Comparison of ENCODE assay signal across 8 cellular contexts in the genomic region with DNA sequence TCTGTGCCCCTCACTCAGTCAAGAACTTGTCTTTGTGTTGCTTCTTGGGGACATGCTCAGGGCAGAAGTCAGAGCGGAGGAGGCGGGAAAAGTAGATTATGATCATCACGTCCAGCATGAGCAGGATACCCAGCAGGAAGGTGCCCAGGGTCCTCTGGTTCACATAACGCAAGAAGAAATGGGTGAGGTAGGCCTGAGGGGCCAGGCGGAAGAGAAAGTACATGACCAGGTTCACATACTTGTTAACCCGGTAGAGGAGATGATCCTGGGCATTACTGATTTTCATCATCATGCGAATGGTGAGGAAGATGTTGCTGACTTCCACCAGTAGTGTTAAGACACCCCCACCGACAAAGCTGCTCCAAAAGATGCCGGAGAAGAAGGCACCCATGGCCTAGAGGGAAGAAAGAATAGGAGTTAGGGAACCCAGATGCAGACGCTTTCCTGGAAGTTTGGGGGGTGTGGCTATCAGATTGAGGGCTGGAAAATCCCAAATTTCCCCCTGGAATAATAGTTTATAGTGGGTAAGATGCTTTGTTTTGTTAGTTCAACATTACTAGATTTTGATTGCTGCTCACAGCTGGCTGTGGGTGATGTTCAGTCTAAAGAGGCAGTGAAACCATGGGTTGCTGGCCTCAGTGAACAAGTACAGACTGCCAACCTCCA. TPM values are rescaled to one million over a fixed set of nuclear protein-coding genes. Genes with fewer than 3 reads are reported as not detected.
DNase-seq lines count a peak whose midpoint lies in the region; ATAC-seq and TF ChIP-seq lines count a peak whose summit lies in the region.

No MANE protein-coding gene starts in this region.

- ATAC-seq in stimulated activated naive B cell treated with anti-CD40 and anti-IgM and Interleukin-4, amounts not matched to agents 10 μg/mL and 1 μg/mL and 100 μg/mL, for 72 hours (replicated peaks) = no peak

- peak overlapping the region; percentile 83 for H3K4me3 Mint-ChIP-seq in T-helper 1 cell treated with Interleukin-12 subunit alpha and Interleukin-12 subunit beta and Interleukin-4 antibody, amounts not matched to agents 30 μg/mL and 1 μg/mL, for 36 hours
- peak overlapping the region; percentile 98 to 99 for H3K4me3 Mint-ChIP-seq in stimulated activated naive B cell treated with anti-CD40 and anti-IgM and Interleukin-4, amounts not matched to agents 10 μg/mL and 1 μg/mL and 100 μg/mL, for 72 hours

- peak overlapping the region; percentile 67 for H3K4me3 ChIP-seq in epithelial cell of proximal tubule (ENCODE audit: low read depth, low read length)

- peaks cover 53% of the 10 kb centered on the region for H3K4me1 Mint-ChIP-seq in T-helper 1 cell treated with Interleukin-12 subunit alpha and Interleukin-12 subunit beta and Interleukin-4 antibody, amounts not matched to agents 30 μg/mL and 1 μg/mL, for 36 hours (ENCODE audit: low read depth)
- peaks cover 50 to 70% of the 10 kb centered on the region in 2 donors for H3K4me1 Mint-ChIP-seq in stimulated activated naive B cell treated with anti-CD40 and anti-IgM and Interleukin-4, amounts not matched to agents 10 μg/mL and 1 μg/mL and 100 μg/mL, for 72 hours

- in situ Hi-C loops in SK-MEL-5 (cut with HindIII; ENCODE audit: low pct_unique_long_range_greater_than_20kb, low sequenced_read_pairs) = no loop called here

- no peak for TF ChIP-seq CTCF in epithelial cell of proximal tubule (conservative IDR thresholded peaks at IDR 0.05; ENCODE audit: low read depth, low read length)

- no peak for DNase-seq in T-helper 1 cell
- DNase-seq in SK-MEL-5 (ENCODE audit: low read depth, low spot score) = peak; percentile 20
- DNase-seq in epithelial cell of proximal tubule (ENCODE audit: low read depth) = no peak
- peak; percentile 43 for DNase-seq in stimulated activated naive B cell treated with anti-CD40 and anti-IgM and Interleukin-4, amounts not matched to agents 10 μg/mL and 1 μg/mL and 100 μg/mL, for 72 hours
- DNase-seq in HCEC 1CT = no peak
- DNase-seq in activated CD4-positive, CD25-positive, alpha-beta regulatory T cell (lab: John Stamatoyannopoulos, UW) = no peak
- no peak for DNase-seq in retina

- H3K36me3 Mint-ChIP-seq in T-helper 1 cell treated with Interleukin-12 subunit alpha and Interleukin-12 subunit beta and Interleukin-4 antibody, amounts not matched to agents 30 μg/mL and 1 μg/mL, for 36 hours (ENCODE audit: low read depth) = peaks cover 46% of the 10 kb centered on the region
- H3K36me3 Mint-ChIP-seq in stimulated activated naive B cell treated with anti-CD40 and anti-IgM and Interleukin-4, amounts not matched to agents 10 μg/mL and 1 μg/mL and 100 μg/mL, for 72 hours = peaks cover 46 to 67% of the 10 kb centered on the region in 2 donors

- H3K27me3 Mint-ChIP-seq in T-helper 1 cell treated with Interleukin-12 subunit alpha and Interleukin-12 subunit beta and Interleukin-4 antibody, amounts not matched to agents 30 μg/mL and 1 μg/mL, for 36 hours (ENCODE audit: low read depth) = no peaks in the 10 kb centered on the region
- H3K27me3 Mint-ChIP-seq in stimulated activated naive B cell treated with anti-CD40 and anti-IgM and Interleukin-4, amounts not matched to agents 10 μg/mL and 1 μg/mL and 100 μg/mL, for 72 hours = no peaks in the 10 kb centered on the region

- H3K27ac Mint-ChIP-seq in T-helper 1 cell treated with Interleukin-12 subunit alpha and Interleukin-12 subunit beta and Interleukin-4 antibody, amounts not matched to agents 30 μg/mL and 1 μg/mL, for 36 hours = peak overlapping the region; percentile 73
- H3K27ac Mint-ChIP-seq in stimulated activated naive B cell treated with anti-CD40 and anti-IgM and Interleukin-4, amounts not matched to agents 10 μg/mL and 1 μg/mL and 100 μg/mL, for 72 hours = peak overlapping the region; percentile 97

- H3K9me3 Mint-ChIP-seq in T-helper 1 cell treated with Interleukin-12 subunit alpha and Interleukin-12 subunit beta and Interleukin-4 antibody, amounts not matched to agents 30 μg/mL and 1 μg/mL, for 36 hours = no peaks in the 10 kb centered on the region
- H3K9me3 Mint-ChIP-seq in stimulated activated naive B cell treated with anti-CD40 and anti-IgM and Interleukin-4, amounts not matched to agents 10 μg/mL and 1 μg/mL and 100 μg/mL, for 72 hours = peaks cover 0 to 2% of the 10 kb centered on the region in 2 donors

RNA-seq across cellular contexts. Expression of a gene that starts 1.4 kb away (rescaled TPM):
- total RNA-seq in SK-MEL-5 (2014; rRNA removed; shearing (Covaris generic)) = 12.0 and 17.3 TPM in 2 replicates
- polyA plus RNA-seq in SK-MEL-5 (2015; cell fraction: cytosol; rRNA removed) = 29.7 and 35.3 TPM in 2 replicates
- polyA plus RNA-seq in SK-MEL-5 (2015; cell fraction: nucleus; rRNA removed) = 6.2 and 7.6 TPM in 2 replicates
- 14.5 and 14.7 TPM in 2 replicates for total RNA-seq in epithelial cell of proximal tubule

RNA-seq across cellular contexts. Expression of a gene that starts 4.0 kb away (rescaled TPM):
- 1.8 and 2.1 TPM in 2 replicates for total RNA-seq in SK-MEL-5 (2014; rRNA removed; shearing (Covaris generic))
- 2.5 and 3.6 TPM in 2 replicates for polyA plus RNA-seq in SK-MEL-5 (2015; cell fraction: cytosol; rRNA removed)
- polyA plus RNA-seq in SK-MEL-5 (2015; cell fraction: nucleus; rRNA removed) = 13.5 and 18.8 TPM in 2 replicates
- 4.3 and 8.4 TPM in 2 replicates for total RNA-seq in epithelial cell of proximal tubule

RNA-seq across cellular contexts. Expression of a gene that starts 4.8 kb away (rescaled TPM):
- 965 and 1,109 TPM in 2 replicates for total RNA-seq in SK-MEL-5 (2014; rRNA removed; shearing (Covaris generic))
- polyA plus RNA-seq in SK-MEL-5 (2015; cell fraction: cytosol; rRNA removed) = 260 and 377 TPM in 2 replicates
- polyA plus RNA-seq in SK-MEL-5 (2015; cell fraction: nucleus; rRNA removed) = 146 and 154 TPM in 2 replicates
- total RNA-seq in epithelial cell of proximal tubule = 746 and 818 TPM in 2 replicates

RNA-seq across cellular contexts. Expression of a gene that starts 7.0 kb away (rescaled TPM):
- 89.9 and 93.4 TPM in 2 replicates for total RNA-seq in SK-MEL-5 (2014; rRNA removed; shearing (Covaris generic))
- 91.3 and 123 TPM in 2 replicates for polyA plus RNA-seq in SK-MEL-5 (2015; cell fraction: cytosol; rRNA removed)
- 159 and 165 TPM in 2 replicates for polyA plus RNA-seq in SK-MEL-5 (2015; cell fraction: nucleus; rRNA removed)
- total RNA-seq in epithelial cell of proximal tubule = 558 and 649 TPM in 2 replicates

RNA-seq across cellular contexts. Expression of a gene that starts 12.9 kb away (rescaled TPM):
- total RNA-seq in SK-MEL-5 (2014; rRNA removed; shearing (Covaris generic)) = 0.16 TPM in 1 of 2 replicates, not detected in the other
- 0.39 TPM in 1 of 2 replicates, not detected in the other for polyA plus RNA-seq in SK-MEL-5 (2015; cell fraction: cytosol; rRNA removed)
- 5.4 and 5.7 TPM in 2 replicates for polyA plus RNA-seq in SK-MEL-5 (2015; cell fraction: nucleus; rRNA removed)
- total RNA-seq in epithelial cell of proximal tubule = under 0.01 and 0.58 TPM in 2 replicates

Comparison
In these comparisons a context has a peak if more than half of its experiments do, and no peak if none do; other contexts are left out.
1. DNase-seq: peak in SK-MEL-5 (single experiment) and stimulated activated naive B cell treated with anti-CD40 and anti-IgM and Interleukin-4, amounts not matched to agents 10 μg/mL and 1 μg/mL and 100 μg/mL, for 72 hours (single experiment); none in T-helper 1 cell (0 of 5), epithelial cell of proximal tubule (single experiment), HCEC 1CT (single experiment), activated CD4-positive, CD25-positive, alpha-beta regulatory T cell (0 of 4) and retina (single experiment).